Comparison of ENCODE assay signal across 21 cellular contexts in the genomic region with DNA sequence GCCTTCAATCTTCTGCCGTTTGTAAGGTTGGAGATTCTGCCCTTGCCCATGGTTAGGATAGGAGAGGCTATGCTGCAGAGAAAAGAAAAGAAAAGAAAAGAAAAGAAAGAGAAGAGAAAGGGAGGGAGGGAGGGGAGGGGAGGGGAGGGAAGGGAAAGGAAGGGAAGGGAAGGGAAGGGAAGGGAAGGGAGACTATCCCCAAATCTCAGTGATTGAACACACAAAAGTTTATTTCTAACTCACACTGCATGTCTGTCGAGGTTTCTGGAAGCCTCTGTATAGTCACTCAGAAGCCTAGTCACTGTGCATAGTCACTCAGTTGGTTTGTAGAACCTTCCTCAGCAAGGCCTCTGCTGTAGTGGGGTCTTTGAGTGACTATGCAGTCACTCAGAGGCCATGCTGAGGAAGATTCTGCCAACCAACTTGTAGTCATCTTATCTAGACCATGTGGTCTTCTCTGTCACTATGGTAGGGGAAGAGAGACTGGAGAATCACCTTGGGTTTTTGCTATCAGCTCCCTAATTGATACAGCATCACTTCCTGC. TPM values are rescaled to one million over a fixed set of nuclear protein-coding genes. Genes with fewer than 3 reads are reported as not detected.
"Had no signal": no experiment of that assay in that cellular context is flagged by ENCODE, and none has a peak within 500 bp of the region (broad histone marks: within the 10 kb centered on the region; RNA-seq: fewer than 3 reads in every experiment).

No MANE protein-coding gene starts in this region.

- H3K27me3 Mint-ChIP-seq: activated CD4-positive, alpha-beta memory T cell treated with anti-CD3 and anti-CD28 coated beads, Interleukin-2, amount 10 ng/mL, durations not matched to agents 7 days and 5 days; activated CD4-positive, alpha-beta T cell treated with anti-CD3 and anti-CD28 coated beads for 36 hours had no signal

- H3K27ac ChIP-seq: brain microvascular endothelial cell, PC-9, SK-N-MC, WERI-Rb-1 had no signal

- H3K36me3 Mint-ChIP-seq: activated naive CD8-positive, alpha-beta T cell had no signal

- H3K27me3 ChIP-seq: brain microvascular endothelial cell had no signal

- DNase-seq: activated CD4-positive, alpha-beta memory T cell treated with anti-CD3 and anti-CD28 coated beads, Interleukin-2, amount 10 ng/mL, durations not matched to agents 7 days and 5 days; activated CD4-positive, alpha-beta T cell treated with anti-CD3 and anti-CD28 coated beads, Interleukin-2, amount 50 U/mL, for 1 hour; activated CD8-positive, alpha-beta memory T cell treated with anti-CD3 and anti-CD28 coated beads, Interleukin-2, amount 50 U/mL, for 4 hours; activated naive CD4-positive, alpha-beta T cell; activated T-cell treated with anti-CD3 and anti-CD28 coated beads, Interleukin-2, amount 50 U/mL, for 72 hours; brain microvascular endothelial cell; cerebellar nuclear complex; NCI-H1092; NCI-H1417; NCI-H1930; NCI-H2171; NCI-H2227 treated with DMSO at 0.1 percent for 48 hours; NCI-H446 treated with DMSO at 0.1 percent for 48 hours; NCI-H526; NK-92 treated with Interleukin-12 subunit alpha and Interleukin-12 subunit beta, amount 100 ng/mL, for 24 hours; PC-9; WERI-Rb-1 had no signal

- H3K9me3 Mint-ChIP-seq: activated CD4-positive, alpha-beta memory T cell treated with anti-CD3 and anti-CD28 coated beads, Interleukin-2, amount 10 ng/mL, durations not matched to agents 7 days and 5 days; activated T-cell treated with anti-CD3 and anti-CD28 coated beads, Interleukin-2, amount 50 U/mL, for 72 hours had no signal

- H3K4me3 ChIP-seq: PC-9, SK-N-MC had no signal

- H3K4me3 Mint-ChIP-seq: activated CD4-positive, alpha-beta memory T cell treated with anti-CD3 and anti-CD28 coated beads, Interleukin-2, amount 10 ng/mL, durations not matched to agents 7 days and 5 days; activated CD4-positive, alpha-beta T cell treated with anti-CD3 and anti-CD28 coated beads for 36 hours; activated naive CD8-positive, alpha-beta T cell; activated T-cell treated with anti-CD3 and anti-CD28 coated beads, Interleukin-2, amount 50 U/mL, for 72 hours had no signal

- H3K36me3 ChIP-seq: brain microvascular endothelial cell, WERI-Rb-1 had no signal

- FAIRE-seq: colon had no signal

- H3K4me2 ChIP-seq: PC-9 had no signal

- H3K27ac Mint-ChIP-seq: activated CD4-positive, alpha-beta memory T cell treated with anti-CD3 and anti-CD28 coated beads, Interleukin-2, amount 10 ng/mL, durations not matched to agents 7 days and 5 days; activated CD4-positive, alpha-beta T cell treated with anti-CD3 and anti-CD28 coated beads for 36 hours; activated naive CD8-positive, alpha-beta T cell had no signal

RNA-seq across cellular contexts. Expression of gene ABCC9, which starts 52.3 kb away (rescaled TPM):
- total RNA-seq: activated CD4-positive, alpha-beta memory T cell treated with anti-CD3 and anti-CD28 coated beads, Interleukin-2, amount 10 ng/mL, durations not matched to agents 7 days and 5 days; activated CD4-positive, alpha-beta T cell treated with anti-CD3 and anti-CD28 coated beads for 36 hours had no signal
